Comparison of ENCODE assay signal across 8 cellular contexts in the genomic region with DNA sequence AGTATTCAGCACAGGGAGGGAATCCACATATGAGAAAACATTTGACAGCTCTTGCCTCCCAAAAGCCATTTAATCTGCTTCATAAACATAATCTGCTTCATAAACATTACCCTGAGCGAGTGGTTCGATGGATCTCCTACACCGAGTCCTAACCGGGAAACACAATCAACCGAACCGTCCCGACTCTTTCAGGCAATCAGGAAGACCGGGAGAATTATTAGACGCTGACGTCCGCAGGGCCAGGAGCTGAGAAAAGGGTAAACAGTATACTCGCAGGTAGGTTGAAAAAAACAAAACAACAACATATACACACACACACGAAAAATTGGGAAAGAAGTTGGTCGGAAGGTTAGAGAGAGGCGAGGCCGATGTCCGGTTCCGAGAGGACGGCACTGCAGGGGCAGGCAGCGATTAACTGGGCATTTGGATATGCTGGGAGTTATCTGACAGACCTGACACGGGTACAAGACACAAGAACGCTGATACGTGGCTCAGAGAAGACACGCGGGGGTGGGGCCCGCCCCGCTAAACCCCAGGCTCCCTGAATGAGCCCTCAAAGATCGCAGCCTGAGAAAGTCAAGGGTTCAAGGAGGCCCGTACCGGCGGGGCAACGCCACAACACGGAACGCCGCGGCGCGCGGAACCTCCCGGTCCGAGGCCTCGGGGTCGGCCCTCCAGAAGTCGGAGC. TPM values are rescaled to one million over a fixed set of nuclear protein-coding genes. Genes with fewer than 3 reads are reported as not detected.
DNase-seq lines count a peak whose midpoint lies in the region; ATAC-seq and TF ChIP-seq lines count a peak whose summit lies in the region.

No MANE protein-coding gene starts in this region.

- no peaks in the 10 kb centered on the region for H3K36me3 ChIP-seq in breast epithelium

- intact Hi-C loops in breast epithelium (cut with DNase I; ENCODE audit: low total_unique reads), result loop anchor here (5.0 kb wide), 1 partner anchor 79 kb away; no protein-coding TSS in a partner anchor

- peaks cover 4 to 5% of the 10 kb centered on the region in 2 donors for H3K4me1 ChIP-seq in breast epithelium

- H3K27me3 ChIP-seq in breast epithelium, result no peaks in the 10 kb centered on the region
- no peaks in the 10 kb centered on the region for H3K27me3 ChIP-seq in layer of hippocampus (ENCODE audit: control insufficient read depth, insufficient read depth, low read length)

- peak; percentile 32 for ATAC-seq in HG02938 (IDR thresholded peaks at IDR 0.05; ENCODE audit: unreplicated experiment)

- H3K27ac ChIP-seq in breast epithelium (peak overlapping the region; percentile 98 to 99), layer of hippocampus (ENCODE audit: low read depth, low read length) (peak overlapping the region; percentile 97)

- no peak for TF ChIP-seq CTCF in breast epithelium (IDR thresholded peaks at IDR 0.05)

- no peaks in the 10 kb centered on the region for H3K9me3 ChIP-seq in breast epithelium

- DNase-seq in activated CD8-positive, alpha-beta memory T cell treated with anti-CD3 and anti-CD28 coated beads for 4 hours (ENCODE audit: low read depth in 2 of 2), result peak; percentile 27 to 38
- DNase-seq in activated CD8-positive, alpha-beta memory T cell treated with anti-CD3 and anti-CD28 coated beads, Interleukin-2, amount 50 U/mL, for 48 hours, result no peak
- DNase-seq in RPMI7951 (ENCODE audit: low read depth), result peak; percentile 34
- peak in 1 of 2 donors; percentile 35 for DNase-seq in breast epithelium (ENCODE audit: low spot score in 2 of 2)
- DNase-seq in stimulated activated CD4-positive, alpha-beta T cell treated with anti-CD3 and anti-CD28 coated beads, Interleukin-4, amount 100 ng/mL, for 24 hours, result peak; percentile 65
- DNase-seq in NCI-H2081 treated with DMSO at 0.1 percent for 48 hours (lab: John Stamatoyannopoulos, UW), result no peak

- no peak for TF ChIP-seq POLR2A in breast epithelium (IDR thresholded peaks at IDR 0.05)

- H3K4me3 ChIP-seq in breast epithelium, result peak overlapping the region; percentile 72 to 98 (median 91)

RNA-seq across cellular contexts. Expression of a gene that starts 0.6 kb away (rescaled TPM):
- total RNA-seq in RPMI7951 (2014; rRNA removed; shearing (Covaris generic)), result 42.3 and 50.7 TPM in 2 replicates
- 100 to 1,000 TPM in 1 of 3 donors, 10 to 100 TPM in 2; 65.8 to 121 (median 95.7) TPM for total RNA-seq in breast epithelium

RNA-seq across cellular contexts. Expression of a gene that starts 37.7 kb away (rescaled TPM):
- total RNA-seq in RPMI7951 (2014; rRNA removed; shearing (Covaris generic)), result 8.7 and 8.8 TPM in 2 replicates
- 10 to 100 TPM; 19.3 to 41.1 (median 28.0) TPM for total RNA-seq in breast epithelium

Comparison
In these comparisons a context has a peak if more than half of its experiments do, and no peak if none do; other contexts are left out.
1. DNase-seq: peak in activated CD8-positive, alpha-beta memory T cell treated with anti-CD3 and anti-CD28 coated beads for 4 hours (2 of 2), RPMI7951 (single experiment) and stimulated activated CD4-positive, alpha-beta T cell treated with anti-CD3 and anti-CD28 coated beads, Interleukin-4, amount 100 ng/mL, for 24 hours (single experiment); none in activated CD8-positive, alpha-beta memory T cell treated with anti-CD3 and anti-CD28 coated beads, Interleukin-2, amount 50 U/mL, for 48 hours (single experiment) and NCI-H2081 treated with DMSO at 0.1 percent for 48 hours (single experiment).